ENCODE assay signal across 8 cellular contexts in the genomic region with DNA sequence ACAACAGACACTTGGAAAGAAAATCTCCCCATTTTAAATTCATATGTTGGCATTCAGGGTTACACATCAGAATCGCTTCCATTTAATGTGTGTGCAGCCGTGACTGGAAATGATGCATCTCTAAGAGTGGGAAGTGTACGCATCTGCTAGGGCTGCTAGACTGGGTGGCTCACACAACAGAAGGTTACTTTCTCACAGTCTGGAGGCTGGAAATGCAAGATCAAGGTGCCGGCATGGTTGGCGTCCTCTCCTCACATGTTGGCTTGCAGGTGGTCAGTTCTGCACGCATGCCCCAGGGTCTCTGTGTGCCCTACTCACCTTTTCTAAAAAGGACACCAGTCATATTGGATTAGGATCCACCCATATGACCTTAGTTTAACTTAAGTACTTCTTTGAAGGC.
"Had no signal": no experiment of that assay in that cellular context is flagged by ENCODE, and none has a peak within 500 bp of the region (broad histone marks: within the 10 kb centered on the region; RNA-seq: fewer than 3 reads in every experiment).

No MANE protein-coding gene starts in this region.

- FAIRE-seq: H1, H54, HTR-8/SVneo, K562 had no signal

- H3K4me3 Mint-ChIP-seq: H9 had no signal

- DNase-seq: GM23248, H9, HCEC 1CT, IMR-90 had no signal

- H3K4me3 ChIP-seq: GM23248, K562 had no signal

- ATAC-seq: K562 had no signal

- H2AFZ ChIP-seq: GM23248 had no signal

- H3K27ac Mint-ChIP-seq: H9 had no signal

- H3K27ac ChIP-seq: GM23248 had no signal

- H3K9me3 Mint-ChIP-seq: H9 had no signal
